In genomic region chr13:51330741-51331140, GRCh38 we compare ENCODE assay signal across 1 cellular context.
TF ChIP-seq lines count a peak whose summit lies in the region.

No MANE protein-coding gene starts in this region.

TF ChIP-seq in GM12878, 131 proteins besides CTCF, POLR2A, EP300 and RAD21 (continued from another document and continues in another):
- no peak for TF ChIP-seq BCL3 (IDR thresholded peaks at IDR 0.05; ENCODE audit: borderline replicate concordance, insufficient read depth, low read depth, low read length, poor library complexity, severe bottlenecking)
- 0 out of 2 replicates have a peak, but pooled peaks have one; percentile 47 for TF ChIP-seq STAT3 (IDR thresholded peaks at IDR 0.05; ENCODE audit: low read depth, low read length)
- no peak for TF ChIP-seq PBX3 (IDR thresholded peaks at IDR 0.05; ENCODE audit: insufficient replicate concordance, low read depth, low read length)
- peak; percentile 97 for TF ChIP-seq MEF2A (IDR thresholded peaks at IDR 0.05; ENCODE audit: insufficient read depth, low read depth, low read length)
- TF ChIP-seq CHD1 (IDR thresholded peaks at IDR 0.05; ENCODE audit: low read depth, low read length), result no peak
- TF ChIP-seq IKZF2 (IDR thresholded peaks at IDR 0.05), result peak; percentile 100
- TF ChIP-seq TCF12 (IDR thresholded peaks at IDR 0.05; ENCODE audit: low read depth, low read length), result no peak
- no peak for TF ChIP-seq E4F1 (IDR thresholded peaks at IDR 0.05; ENCODE audit: borderline replicate concordance, partially characterized antibody)
- no peak for TF ChIP-seq RELA (IDR thresholded peaks at IDR 0.05; ENCODE audit: borderline replicate concordance, partially characterized antibody)
- peak; percentile 63; the same call in 1 of the 3 replicates for TF ChIP-seq POU2F2 (IDR thresholded peaks at IDR 0.05; ENCODE audit: borderline replicate concordance, low read depth, low read length)
- TF ChIP-seq ASH2L (IDR thresholded peaks at IDR 0.05; ENCODE audit: borderline replicate concordance, low read depth), result no peak; the same call in 1 of the 2 replicates
- peak; percentile 84 for TF ChIP-seq CREM (IDR thresholded peaks at IDR 0.05; ENCODE audit: low read depth)
- TF ChIP-seq MYC (IDR thresholded peaks at IDR 0.05; ENCODE audit: insufficient read depth, insufficient read length, insufficient replicate concordance, low read length, severe bottlenecking), result no peak
- no peak for TF ChIP-seq SREBF1 (IDR thresholded peaks at IDR 0.05; ENCODE audit: low read length)
- TF ChIP-seq ATF3 (IDR thresholded peaks at IDR 0.05; ENCODE audit: borderline replicate concordance, extremely low read depth, low read depth, low read length), result no peak
- 0 out of 2 replicates have a peak, but pooled peaks have one; percentile 30 for TF ChIP-seq JUNB (IDR thresholded peaks at IDR 0.05)
- TF ChIP-seq LARP7 (IDR thresholded peaks at IDR 0.05), result peak; percentile 64; the same call in 1 of the 2 replicates
- no peak for TF ChIP-seq KLF5 (IDR thresholded peaks at IDR 0.05; ENCODE audit: partially characterized antibody)
- peak; percentile 99 for TF ChIP-seq EED (IDR thresholded peaks at IDR 0.05; ENCODE audit: low read depth)
- peak; percentile 95 for TF ChIP-seq GATAD2B (conservative IDR thresholded peaks at IDR 0.05; ENCODE audit: low read depth)
- no peak for TF ChIP-seq IRF5 (IDR thresholded peaks at IDR 0.05; ENCODE audit: borderline replicate concordance)
- TF ChIP-seq REST (IDR thresholded peaks at IDR 0.05; ENCODE audit: low read depth, low read length), result no peak
- peak in 1 of 2 experiments; percentile 70; a peak in 2 of 4 replicates for TF ChIP-seq BHLHE40 (IDR thresholded peaks at IDR 0.05; ENCODE audit: borderline replicate concordance in 1 of 2, low read depth in 2 of 2, low read length in 1 of 2)
- no peak for TF ChIP-seq YY1 (IDR thresholded peaks at IDR 0.05; ENCODE audit: low read depth, low read length)
- no peak; the same call in 1 of the 2 replicates for TF ChIP-seq NKRF (conservative IDR thresholded peaks at IDR 0.05)
- peak; percentile 90 for TF ChIP-seq NBN (IDR thresholded peaks at IDR 0.05)
- TF ChIP-seq MYB (IDR thresholded peaks at IDR 0.05; ENCODE audit: borderline replicate concordance, low read depth, low read length), result no peak
- TF ChIP-seq EZH2 (IDR thresholded peaks at IDR 0.05; ENCODE audit: borderline replicate concordance, control insufficient read depth, low read depth, low read length), result no peak
- 0 out of 2 replicates have a peak, but pooled peaks have one; percentile 13 for TF ChIP-seq ZNF24 (IDR thresholded peaks at IDR 0.05)
- TF ChIP-seq BCLAF1 (IDR thresholded peaks at IDR 0.05), result no peak
- TF ChIP-seq DPF2 (IDR thresholded peaks at IDR 0.05), result peak; percentile 96
- TF ChIP-seq RELB (IDR thresholded peaks at IDR 0.05; ENCODE audit: low read depth), result peak; percentile 92
- TF ChIP-seq ZBTB4 (CRISPR knock-in tag; IDR thresholded peaks at IDR 0.05), result no peak
- no peak for TF ChIP-seq E2F4 (IDR thresholded peaks at IDR 0.05; ENCODE audit: low read depth, low read length)
